Comparison of ENCODE assay signal across 14 cellular contexts in genomic region chr2:42123426-42123825, GRCh38. TPM values are rescaled to one million over a fixed set of nuclear protein-coding genes. Genes with fewer than 3 reads are reported as not detected.
A peak's percentile ranks its signal among the peaks of the same experiment; 100 is the strongest.
DNase-seq lines count a peak whose midpoint lies in the region; ATAC-seq and TF ChIP-seq lines count a peak whose summit lies in the region.
"Had no signal": no experiment of that assay in that cellular context is flagged by ENCODE, and none has a peak within 500 bp of the region (broad histone marks: within the 10 kb centered on the region; RNA-seq: fewer than 3 reads in every experiment).

No MANE protein-coding gene starts in this region.

- TF ChIP-seq CTCF in Loucy (conservative IDR thresholded peaks at IDR 0.05; ENCODE audit: low read length) = no peak

- ATAC-seq in natural killer cell treated with Interleukin-12 subunit alpha and Interleukin-12 subunit beta and Interleukin-15 and Interleukin-18, amount 100 ng/mL, for 72 hours = no peak
- ATAC-seq: psoas muscle had no signal

- no peaks in the 10 kb centered on the region for H3K27me3 Mint-ChIP-seq in activated naive CD8-positive, alpha-beta T cell treated with anti-CD3 and anti-CD28 coated beads for 36 hours
- no peaks in the 10 kb centered on the region for H3K27me3 Mint-ChIP-seq in natural killer cell treated with Interleukin-12 subunit alpha and Interleukin-12 subunit beta and Interleukin-15 and Interleukin-18, amount 100 ng/mL, for 72 hours

- peaks cover 6% of the 10 kb centered on the region for H3K36me3 Mint-ChIP-seq in activated naive CD8-positive, alpha-beta T cell treated with anti-CD3 and anti-CD28 coated beads for 36 hours
- H3K36me3 Mint-ChIP-seq in natural killer cell treated with Interleukin-12 subunit alpha and Interleukin-12 subunit beta and Interleukin-15 and Interleukin-18, amount 100 ng/mL, for 72 hours = peaks cover 6% of the 10 kb centered on the region

- H3K4me1 ChIP-seq in BLaER1 (peaks cover 38% of the 10 kb centered on the region), Loucy (ENCODE audit: insufficient read depth, low read length, poor library complexity, severe bottlenecking) (peaks cover 39% of the 10 kb centered on the region)
- H3K4me1 ChIP-seq: psoas muscle had no signal

- H4K20me1 ChIP-seq in BLaER1 = no peaks in the 10 kb centered on the region
- H4K20me1 ChIP-seq in Loucy (ENCODE audit: insufficient read depth, low read length, poor library complexity, severe bottlenecking) = no peaks in the 10 kb centered on the region

- no peaks in the 10 kb centered on the region for H3K36me3 ChIP-seq in BLaER1
- no peaks in the 10 kb centered on the region for H3K36me3 ChIP-seq in Loucy (ENCODE audit: insufficient read depth, low read length)
- H3K36me3 ChIP-seq: uterus had no signal

- peaks cover 18% of the 10 kb centered on the region for H3K9me3 ChIP-seq in BLaER1
- no peaks in the 10 kb centered on the region for H3K9me3 ChIP-seq in Loucy (ENCODE audit: insufficient read depth, low read depth, low read length)
- H3K9me3 ChIP-seq: psoas muscle, uterus had no signal

- no peak overlapping the region for H3K27ac ChIP-seq in BLaER1
- H3K27ac ChIP-seq: psoas muscle, uterus had no signal

- peaks cover 6% of the 10 kb centered on the region for H3K9me3 Mint-ChIP-seq in activated naive CD8-positive, alpha-beta T cell treated with anti-CD3 and anti-CD28 coated beads for 36 hours
- H3K9me3 Mint-ChIP-seq in natural killer cell treated with Interleukin-12 subunit alpha and Interleukin-12 subunit beta and Interleukin-15 and Interleukin-18, amount 100 ng/mL, for 72 hours = no peaks in the 10 kb centered on the region

- H3K4me2 ChIP-seq in BLaER1 (peak overlapping the region; percentile 40; the same call in 1 of the 2 replicates), Loucy (ENCODE audit: low read depth, low read length, poor library complexity, severe bottlenecking) (peak overlapping the region; percentile 74)

- H3K9me2 ChIP-seq in Loucy (replicated peaks; ENCODE audit: low read depth, low read length) = no peaks in the 10 kb centered on the region

- no peak overlapping the region for H3K4me3 Mint-ChIP-seq in activated naive CD8-positive, alpha-beta T cell treated with anti-CD3 and anti-CD28 coated beads for 36 hours
- peak overlapping the region; percentile 75 for H3K4me3 Mint-ChIP-seq in natural killer cell treated with Interleukin-12 subunit alpha and Interleukin-12 subunit beta and Interleukin-15 and Interleukin-18, amount 100 ng/mL, for 72 hours

- no peak overlapping the region for H2AFZ ChIP-seq in Loucy (ENCODE audit: low read length)

- DNase-seq in activated naive CD8-positive, alpha-beta T cell treated with anti-CD3 and anti-CD28 coated beads for 36 hours = no peak
- no peak for DNase-seq in natural killer cell treated with Interleukin-12 subunit alpha and Interleukin-12 subunit beta and Interleukin-15 and Interleukin-18, amount 100 ng/mL, for 72 hours (ENCODE audit: low spot score)
- DNase-seq in stimulated activated CD4-positive, alpha-beta T cell treated with anti-CD3 and anti-CD28 coated beads, Interleukin-2, amount 100 ng/mL, for 24 hours = no peak
- no peak for DNase-seq in NCI-H187 (lab: John Stamatoyannopoulos, UW)
- no peak for DNase-seq in LoVo (ENCODE audit: low spot score)
- DNase-seq in T1000 (lab: John Stamatoyannopoulos, UW) = no peak
- DNase-seq: GDM1, mesenchymal stem cell, NCI-H1694 treated with DMSO at 0.1 percent for 48 hours, NCI-H526 treated with DMSO at 0.1 percent for 48 hours, psoas muscle, uterus had no signal

- H3K4me3 ChIP-seq in BLaER1 = no peak overlapping the region
- H3K4me3 ChIP-seq in Loucy (ENCODE audit: low read length, poor library complexity, severe bottlenecking) = peak overlapping the region; percentile 58
- H3K4me3 ChIP-seq: psoas muscle, uterus had no signal

- H3F3A ChIP-seq in Loucy (ENCODE audit: low read depth) = no peaks in the 10 kb centered on the region

- H3K79me2 ChIP-seq in Loucy (ENCODE audit: insufficient read depth, low read length) = no peaks in the 10 kb centered on the region

- H3K9ac ChIP-seq in BLaER1 (no peak overlapping the region), Loucy (ENCODE audit: low read depth, low read length, poor library complexity, severe bottlenecking) (no peak overlapping the region)

- H3K27ac Mint-ChIP-seq in activated naive CD8-positive, alpha-beta T cell treated with anti-CD3 and anti-CD28 coated beads for 36 hours = peak overlapping the region; percentile 27
- H3K27ac Mint-ChIP-seq in natural killer cell treated with Interleukin-12 subunit alpha and Interleukin-12 subunit beta and Interleukin-15 and Interleukin-18, amount 100 ng/mL, for 72 hours = peak overlapping the region; percentile 67 to 88

- peaks cover 58% of the 10 kb centered on the region for H3K4me1 Mint-ChIP-seq in activated naive CD8-positive, alpha-beta T cell treated with anti-CD3 and anti-CD28 coated beads for 36 hours
- H3K4me1 Mint-ChIP-seq in natural killer cell treated with Interleukin-12 subunit alpha and Interleukin-12 subunit beta and Interleukin-15 and Interleukin-18, amount 100 ng/mL, for 72 hours (ENCODE audit: low read depth in 2 of 2) = peaks cover 40 to 58% of the 10 kb centered on the region in 2 donors

- H3K27me3 ChIP-seq in BLaER1 (no peaks in the 10 kb centered on the region), Loucy (ENCODE audit: insufficient read depth, low read length, poor library complexity, severe bottlenecking) (no peaks in the 10 kb centered on the region)
- H3K27me3 ChIP-seq: uterus had no signal

RNA-seq across cellular contexts. Expression of gene EML4, which starts 45.7 kb away (rescaled TPM):
- 10 to 100 TPM; 60.0 to 64.6 TPM for total RNA-seq in activated naive CD8-positive, alpha-beta T cell treated with anti-CD3 and anti-CD28 coated beads for 36 hours
- total RNA-seq in natural killer cell treated with Interleukin-12 subunit alpha and Interleukin-12 subunit beta and Interleukin-15 and Interleukin-18, amount 100 ng/mL, for 72 hours = 100 to 1,000 TPM in 1 of 2 donors, 10 to 100 TPM in 1; 73.4 to 140 TPM
